In genomic region chr3:43290961-43291360, GRCh38 we compare ENCODE assay signal across 10 cellular contexts. TPM values are rescaled to one million over a fixed set of nuclear protein-coding genes. Genes with fewer than 3 reads are reported as not detected.
DNase-seq lines count a peak whose midpoint lies in the region; ATAC-seq and TF ChIP-seq lines count a peak whose summit lies in the region.
"Had no signal": no experiment of that assay in that cellular context is flagged by ENCODE, and none has a peak within 500 bp of the region (broad histone marks: within the 10 kb centered on the region; RNA-seq: fewer than 3 reads in every experiment).

No MANE protein-coding gene starts in this region.

- H3K9me3 ChIP-seq in CD4-positive, alpha-beta memory T cell (ENCODE audit: control insufficient read depth in 1 of 2, low read length in 2 of 2): no peaks in the 10 kb centered on the region
- H3K9me3 ChIP-seq in Loucy (ENCODE audit: insufficient read depth, low read depth, low read length) (no peaks in the 10 kb centered on the region), mucosa of stomach (ENCODE audit: control insufficient read depth, low read length) (no peaks in the 10 kb centered on the region)
- H3K9me3 ChIP-seq: ascending aorta had no signal

- H3K9ac ChIP-seq in Loucy (ENCODE audit: low read depth, low read length, poor library complexity, severe bottlenecking) (peak overlapping the region; percentile 74), mucosa of stomach (ENCODE audit: low read length) (peak overlapping the region; percentile 33)

- ATAC-seq in HG03520 (IDR thresholded peaks at IDR 0.05; ENCODE audit: unreplicated experiment) (no peak), left lobe of liver (no peak), GM23338 (no peak), HG03045 (IDR thresholded peaks at IDR 0.05; ENCODE audit: unreplicated experiment) (no peak)

- peaks cover 0 to 2% of the 10 kb centered on the region in 2 donors for H3K27me3 Mint-ChIP-seq in CD4-positive, alpha-beta memory T cell
- H3K27me3 Mint-ChIP-seq in brain: peaks cover 4% of the 10 kb centered on the region
- H3K27me3 Mint-ChIP-seq in GM23338 (ENCODE audit: insufficient read depth, low read depth, poor library complexity): peaks cover 12% of the 10 kb centered on the region

- H2AFZ ChIP-seq in Loucy (ENCODE audit: low read length): no peak overlapping the region
- H2AFZ ChIP-seq in GM23338: no peak overlapping the region

- H3K27ac Mint-ChIP-seq in CD4-positive, alpha-beta memory T cell: peak overlapping the region; percentile 90 to 100 (median 97)
- H3K27ac Mint-ChIP-seq in brain (peak overlapping the region in 1 of 5 experiments; percentile 54), GM23338 (no peak overlapping the region)

- H4K20me1 ChIP-seq in Loucy (ENCODE audit: insufficient read depth, low read length, poor library complexity, severe bottlenecking): peaks cover 49% of the 10 kb centered on the region
- H4K20me1 ChIP-seq in GM23338 (replicated peaks; ENCODE audit: insufficient read depth): peaks cover 21% of the 10 kb centered on the region

- peaks cover 74% of the 10 kb centered on the region for H3K4me1 ChIP-seq in CD4-positive, alpha-beta memory T cell (ENCODE audit: insufficient read depth, low read length)
- H3K4me1 ChIP-seq in Loucy (ENCODE audit: insufficient read depth, low read length, poor library complexity, severe bottlenecking) (peaks cover 84% of the 10 kb centered on the region), mucosa of stomach (ENCODE audit: control insufficient read depth, insufficient read depth, low read length) (peaks cover 44% of the 10 kb centered on the region), GM23338 (ENCODE audit: insufficient read depth) (peaks cover 12% of the 10 kb centered on the region)

- POLR2A ChIA-PET in CD4-positive, alpha-beta memory T cell (lab: Charles Lee; ENCODE audit: partially characterized antibody): interaction anchor here (0.9 to 4.6 kb wide), 9 partner anchors 12 to 186 kb away, joined by 3 to 29 read pairs (median 3); no protein-coding TSS in a partner anchor

- H3K4me2 ChIP-seq in Loucy (ENCODE audit: low read depth, low read length, poor library complexity, severe bottlenecking) (peak overlapping the region; percentile 92), GM23338 (no peak overlapping the region)

- H3K9me2 ChIP-seq in Loucy (replicated peaks; ENCODE audit: low read depth, low read length) (no peaks in the 10 kb centered on the region), GM23338 (ENCODE audit: insufficient read depth) (no peaks in the 10 kb centered on the region)

- H3F3A ChIP-seq in Loucy (ENCODE audit: low read depth) (no peaks in the 10 kb centered on the region), GM23338 (replicated peaks; ENCODE audit: low read depth) (no peaks in the 10 kb centered on the region)

- intact Hi-C loops in CD4-positive, alpha-beta memory T cell (cut with micrococcal nuclease): loop anchor here (5.0 kb wide), 1 partner anchor 36 kb away; no protein-coding TSS in a partner anchor

- H3K9me3 Mint-ChIP-seq in CD4-positive, alpha-beta memory T cell: peaks cover 0 to 2% (median 0%) of the 10 kb centered on the region in 8 donors
- H3K9me3 Mint-ChIP-seq in brain (peaks cover 0 to 2% (median 0%) of the 10 kb centered on the region in 5 experiments), GM23338 (no peaks in the 10 kb centered on the region)

- H3K4me3 Mint-ChIP-seq in CD4-positive, alpha-beta memory T cell: peak overlapping the region; percentile 75 to 100 (median 96)
- H3K4me3 Mint-ChIP-seq in brain: peak overlapping the region in 3 of 5 experiments; percentile 8 to 70 (median 25)
- H3K4me3 Mint-ChIP-seq in GM23338: no peak overlapping the region

- H3K27ac ChIP-seq in CD4-positive, alpha-beta memory T cell (ENCODE audit: low read depth, low read length): peak overlapping the region; percentile 78
- no peak overlapping the region for H3K27ac ChIP-seq in GM23338 (ENCODE audit: low read depth)
- H3K27ac ChIP-seq: ascending aorta had no signal

- H3K4me1 Mint-ChIP-seq in CD4-positive, alpha-beta memory T cell: peaks cover 56 to 89% (median 68%) of the 10 kb centered on the region in 4 donors
- H3K4me1 Mint-ChIP-seq in brain: peaks cover 67% of the 10 kb centered on the region
- H3K4me1 Mint-ChIP-seq in GM23338: peaks cover 21% of the 10 kb centered on the region

- no peaks in the 10 kb centered on the region for H3K36me3 ChIP-seq in CD4-positive, alpha-beta memory T cell (ENCODE audit: insufficient read depth, low read length)
- no peaks in the 10 kb centered on the region for H3K36me3 ChIP-seq in Loucy (ENCODE audit: insufficient read depth, low read length)
- H3K36me3 ChIP-seq in mucosa of stomach (ENCODE audit: control insufficient read depth, insufficient read depth, low read length): no peaks in the 10 kb centered on the region
- H3K36me3 ChIP-seq in GM23338 (ENCODE audit: insufficient read depth): no peaks in the 10 kb centered on the region

- H3K4me3 ChIP-seq in CD4-positive, alpha-beta memory T cell (ENCODE audit: low read length in 2 of 2): peak overlapping the region in 1 of 2 donors; percentile 20
- H3K4me3 ChIP-seq in Loucy (ENCODE audit: low read length, poor library complexity, severe bottlenecking) (peak overlapping the region; percentile 85), mucosa of stomach (ENCODE audit: low read length) (no peak overlapping the region), GM23338 (no peak overlapping the region)
- H3K4me3 ChIP-seq: ascending aorta had no signal

- H3K27me3 ChIP-seq in CD4-positive, alpha-beta memory T cell (ENCODE audit: insufficient read depth, low read length): no peaks in the 10 kb centered on the region
- H3K27me3 ChIP-seq in Loucy (ENCODE audit: insufficient read depth, low read length, poor library complexity, severe bottlenecking) (no peaks in the 10 kb centered on the region), mucosa of stomach (ENCODE audit: control insufficient read depth, insufficient read depth, low read length) (no peaks in the 10 kb centered on the region), GM23338 (ENCODE audit: insufficient read depth) (peaks cover 13% of the 10 kb centered on the region)
- H3K27me3 ChIP-seq: ascending aorta had no signal

- TF ChIP-seq CTCF in Loucy (conservative IDR thresholded peaks at IDR 0.05; ENCODE audit: low read length): no peak
- no peak for TF ChIP-seq CTCF in brain (conservative IDR thresholded peaks at IDR 0.05)
- no peak for TF ChIP-seq CTCF in GM23338 (conservative IDR thresholded peaks at IDR 0.05; ENCODE audit: low read depth in 2 of 2)

- DNase-seq in CD4-positive, alpha-beta memory T cell: no peak
- DNase-seq in left lobe of liver (ENCODE audit: low spot score) (no peak), GM23338 (ENCODE audit: low spot score) (no peak)
- DNase-seq: DMS79 treated with DMSO at 0.1 percent for 48 hours had no signal

- CTCF ChIA-PET in CD4-positive, alpha-beta memory T cell (lab: Charles Lee; ENCODE audit: partially characterized antibody): interaction anchor here (1.1 to 3.9 kb wide), 7 partner anchors 10 to 212 kb away, joined by 3 to 11 read pairs (median 4); no protein-coding TSS in a partner anchor

- peaks cover 18 to 50% of the 10 kb centered on the region in 2 donors for H3K36me3 Mint-ChIP-seq in CD4-positive, alpha-beta memory T cell
- peaks cover 8% of the 10 kb centered on the region for H3K36me3 Mint-ChIP-seq in brain
- H3K36me3 Mint-ChIP-seq in GM23338 (ENCODE audit: low read depth): no peaks in the 10 kb centered on the region

- H3K79me2 ChIP-seq in Loucy (ENCODE audit: insufficient read depth, low read length): peaks cover 91% of the 10 kb centered on the region
- H3K79me2 ChIP-seq in GM23338 (replicated peaks; ENCODE audit: insufficient read depth): peaks cover 88% of the 10 kb centered on the region

TF ChIP-seq in GM23338, 12 proteins besides CTCF, POLR2A, EP300 and RAD21 (continues in another document):
- no peak for TF ChIP-seq ZNF331 (CRISPR knock-in tag; IDR thresholded peaks at IDR 0.05; ENCODE audit: low read depth)
- no peak for TF ChIP-seq EZH2 (IDR thresholded peaks at IDR 0.05; ENCODE audit: low read depth, unreplicated experiment)
- no peak for TF ChIP-seq ZNF114 (CRISPR knock-in tag; IDR thresholded peaks at IDR 0.05)
- no peak for TF ChIP-seq NANOG (IDR thresholded peaks at IDR 0.05; ENCODE audit: borderline replicate concordance)
- TF ChIP-seq REST (IDR thresholded peaks at IDR 0.05; ENCODE audit: unreplicated experiment): no peak

RNA-seq across cellular contexts. Expression of gene SNRK, which starts 4.6 kb away (rescaled TPM):
- 100 to 1,000 TPM; 104 to 108 TPM for total RNA-seq in CD4-positive, alpha-beta memory T cell
- 10 to 100 TPM; 39.8 to 50.5 TPM for polyA plus RNA-seq in CD4-positive, alpha-beta memory T cell
- polyA plus RNA-seq in brain (ENCODE audit: insufficient read depth, low read depth, low replicate concordance) (11.9 TPM), GM23338 (2016; fragmentation: Nextera tagmentation; extraction: Ambion mirVana) (5.5 and 6.8 TPM in 2 replicates)
- total RNA-seq in left lobe of liver: 12.4 TPM
- total RNA-seq in GM23338 (2014; rRNA removed; shearing (Covaris generic)): 16.9 and 18.8 TPM in 2 replicates
